24 cellular contexts compared by ENCODE assay signal in the genomic region with DNA sequence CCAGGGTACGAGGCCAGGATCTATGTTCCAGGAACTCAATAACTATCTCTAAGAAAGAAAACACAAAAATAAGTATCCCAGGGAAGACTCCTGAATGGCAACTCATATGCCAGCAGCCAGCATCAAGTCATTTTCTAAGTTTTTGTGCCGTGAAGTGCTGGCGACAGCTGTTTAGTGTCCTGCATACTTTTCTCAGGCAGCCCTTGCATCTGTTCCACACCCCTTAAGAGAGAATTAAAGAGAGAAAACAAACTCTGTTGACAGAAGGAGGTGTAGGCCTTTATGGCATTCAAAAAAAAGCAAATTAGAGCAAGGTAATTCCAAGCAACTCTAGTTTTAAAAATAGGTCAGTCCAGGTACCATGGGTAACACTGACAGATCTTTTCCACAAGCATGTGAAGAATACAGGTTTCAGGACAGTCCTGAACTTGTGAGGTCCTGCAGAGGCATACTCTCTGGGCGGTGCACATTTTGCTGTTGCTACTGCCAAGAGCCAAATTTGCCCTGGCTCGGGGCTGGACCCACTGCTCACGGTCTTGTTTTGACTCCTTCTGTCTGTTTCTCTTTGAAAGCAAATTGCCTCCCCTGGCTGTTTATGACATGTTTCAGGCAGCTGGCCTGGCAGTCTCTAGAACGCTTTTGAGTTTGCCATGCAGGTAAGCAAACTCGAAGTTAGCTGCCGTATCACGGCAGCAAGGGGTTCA.
DNase-seq lines count a peak whose midpoint lies in the region; ATAC-seq, FAIRE-seq and TF ChIP-seq lines count a peak whose summit lies in the region.
"Had no signal": no experiment of that assay in that cellular context is flagged by ENCODE, and none has a peak within 500 bp of the region (broad histone marks: within the 10 kb centered on the region; RNA-seq: fewer than 3 reads in every experiment).

No MANE protein-coding gene starts in this region.

- POLR2A ChIA-PET in GM12878 (lab: Charles Lee), result interaction anchor here (0.5 kb wide), 1 partner anchor 47 kb away, joined by 10 read pairs; no protein-coding TSS in a partner anchor

- no peak overlapping the region for H3K4me3 ChIP-seq in GM12878
- H3K4me3 ChIP-seq in mucosa of descending colon, result no peak overlapping the region
- no peak overlapping the region for H3K4me3 ChIP-seq in thymus (ENCODE audit: low read length)
- no peak overlapping the region for H3K4me3 ChIP-seq in left lung
- H3K4me3 ChIP-seq: BLaER1, PC-9 had no signal

- in situ Hi-C loops in GM12878 (cut with MboI), result no loop called here

- H3K79me2 ChIP-seq in GM12878 (ENCODE audit: control insufficient read depth, insufficient read depth, low read length), result no peaks in the 10 kb centered on the region

- H2AFZ ChIP-seq in GM12878 (ENCODE audit: control insufficient read depth, low read depth, low read length), result no peak overlapping the region
- H2AFZ ChIP-seq: PC-9 had no signal

- peak; percentile 10 for DNase-seq in LHCN-M2 (ENCODE audit: low read depth)
- no peak for DNase-seq in GM12878 (ENCODE audit: low read depth, low spot score)
- peak in 2 of 3 donors; percentile 29 to 30 for DNase-seq in mucosa of descending colon
- DNase-seq in left lung, result no peak
- no peak for DNase-seq in activated T-cell treated with anti-CD3 and anti-CD28 coated beads, Interleukin-2, amount 50 U/mL, for 4 hours
- DNase-seq: CD4-positive, CD25-positive, alpha-beta regulatory T cell; DMS153; DND-41; H7; MV-4-11; NCI-H1105; NCI-H1436 treated with DMSO at 0.1 percent for 48 hours; NCI-H187 treated with DMSO at 0.1 percent for 48 hours; NCI-H2107; NCI-H526; NCI-H82; NK-92 treated with Interleukin-12 subunit alpha and Interleukin-12 subunit beta, amount 100 ng/mL, for 24 hours; PC-9; RPMI8226; SHP77 had no signal

- no peaks in the 10 kb centered on the region for H4K20me1 ChIP-seq in GM12878 (ENCODE audit: control insufficient read depth, insufficient read depth)
- H4K20me1 ChIP-seq: BLaER1 had no signal

- SMC1A ChIA-PET in GM12878 (lab: Charles Lee; ENCODE audit: uncharacterized antibody, unreplicated experiment), result interaction anchor here (0.9 kb wide), 1 partner anchor 13 kb away, joined by 3 read pairs; no protein-coding TSS in a partner anchor

- H3K9me3 Mint-ChIP-seq in activated T-cell treated with anti-CD3 and anti-CD28 coated beads, Interleukin-2, amount 50 U/mL, for 4 hours, result peaks cover 9% of the 10 kb centered on the region

- no peak overlapping the region for H3K4me3 Mint-ChIP-seq in activated T-cell treated with anti-CD3 and anti-CD28 coated beads, Interleukin-2, amount 50 U/mL, for 4 hours
- H3K4me3 Mint-ChIP-seq: CD4-positive, CD25-positive, alpha-beta regulatory T cell had no signal

- H3K9ac ChIP-seq in GM12878 (ENCODE audit: control insufficient read depth, insufficient read depth, low read length), result no peak overlapping the region
- H3K9ac ChIP-seq: BLaER1 had no signal

- RAD21 ChIA-PET in GM12878 (lab: Charles Lee; ENCODE audit: unreplicated experiment), result no interaction called here

- H3K36me3 ChIP-seq in GM12878 (ENCODE audit: control insufficient read depth in 2 of 2, insufficient read depth in 2 of 2, low read length in 1 of 2), result no peaks in the 10 kb centered on the region
- no peaks in the 10 kb centered on the region for H3K36me3 ChIP-seq in mucosa of descending colon (ENCODE audit: low read depth)
- H3K36me3 ChIP-seq in thymus (ENCODE audit: control insufficient read depth, insufficient read depth), result no peaks in the 10 kb centered on the region
- no peaks in the 10 kb centered on the region for H3K36me3 ChIP-seq in left lung
- H3K36me3 ChIP-seq: BLaER1 had no signal

- H3K4me2 ChIP-seq in GM12878 (ENCODE audit: control insufficient read depth, insufficient read depth), result no peak overlapping the region
- H3K4me2 ChIP-seq: BLaER1, PC-9 had no signal

- 40% methylated on average over 10 of the region's 10 CpGs for WGBS in GM12878 (ENCODE audit: insufficient coverage, insufficient replicate concordance, low lambda C conversion rate, missing lambda C conversion rate)
- WGBS in thymus, result 91% methylated on average over 10 of the region's 10 CpGs

- H3K4me1 Mint-ChIP-seq in activated T-cell treated with anti-CD3 and anti-CD28 coated beads, Interleukin-2, amount 50 U/mL, for 4 hours (ENCODE audit: low read depth), result no peaks in the 10 kb centered on the region
- H3K4me1 Mint-ChIP-seq: CD4-positive, CD25-positive, alpha-beta regulatory T cell had no signal

- intact Hi-C loops in GM12878 (cut with micrococcal nuclease; ENCODE audit: unreplicated experiment), result no loop called here
- intact Hi-C loops in mucosa of descending colon (cut with DNase I, micrococcal nuclease), result no loop called here
- intact Hi-C loops in left lung (cut with DNase I), result no loop called here

- H3K27ac ChIP-seq in GM12878 (ENCODE audit: control insufficient read depth, insufficient read depth) (no peak overlapping the region), thymus (ENCODE audit: low read depth) (peak overlapping the region; percentile 15), left lung (no peak overlapping the region)
- H3K27ac ChIP-seq: BLaER1, PC-9 had no signal

- no peaks in the 10 kb centered on the region for H3K36me3 Mint-ChIP-seq in activated T-cell treated with anti-CD3 and anti-CD28 coated beads, Interleukin-2, amount 50 U/mL, for 4 hours (ENCODE audit: insufficient read depth)
- H3K36me3 Mint-ChIP-seq: CD4-positive, CD25-positive, alpha-beta regulatory T cell had no signal

- ATAC-seq in GM12878 (no peak), mucosa of descending colon (peak; percentile 79), left lung (no peak), HG02870 (IDR thresholded peaks at IDR 0.05; ENCODE audit: unreplicated experiment) (no peak)
- no peak for ATAC-seq in activated T-cell treated with anti-CD3 and anti-CD28 coated beads, Interleukin-2, amount 50 U/mL, for 4 hours

- H3K4me1 ChIP-seq in GM12878 (ENCODE audit: control insufficient read depth, insufficient read depth, low read length), result no peaks in the 10 kb centered on the region
- no peaks in the 10 kb centered on the region for H3K4me1 ChIP-seq in mucosa of descending colon (ENCODE audit: low read depth)
- no peaks in the 10 kb centered on the region for H3K4me1 ChIP-seq in thymus (ENCODE audit: control insufficient read depth, insufficient read depth, low read length)
- peaks cover 0 to under 1% of the 10 kb centered on the region in 2 donors for H3K4me1 ChIP-seq in left lung
- H3K4me1 ChIP-seq: BLaER1 had no signal

- no peak for TF ChIP-seq RAD21 in GM12878 (IDR thresholded peaks at IDR 0.05; ENCODE audit: insufficient read depth, low read depth, low read length)

- no peaks in the 10 kb centered on the region for H3K9me3 ChIP-seq in GM12878 (replicated peaks; ENCODE audit: control insufficient read depth, insufficient read depth, low read length)
- no peaks in the 10 kb centered on the region for H3K9me3 ChIP-seq in mucosa of descending colon
- no peaks in the 10 kb centered on the region for H3K9me3 ChIP-seq in thymus (ENCODE audit: control insufficient read depth)
- H3K9me3 ChIP-seq in left lung, result no peaks in the 10 kb centered on the region
- H3K9me3 ChIP-seq: BLaER1 had no signal

- TF ChIP-seq CTCF in GM12878 (IDR thresholded peaks at IDR 0.05 in 2 of 3, conservative IDR thresholded peaks at IDR 0.05 in 1 of 3; ENCODE audit: control insufficient read depth in 2 of 3, extremely low read depth in 1 of 3, insufficient read depth in 1 of 3, low read depth in 3 of 3, low read length in 3 of 3) (no peak), mucosa of descending colon (IDR thresholded peaks at IDR 0.05) (no peak), left lung (IDR thresholded peaks at IDR 0.05) (no peak)

- CTCF ChIA-PET in GM12878 (lab: Yijun Ruan, JAX), result no interaction called here

- no peaks in the 10 kb centered on the region for H3K27me3 Mint-ChIP-seq in activated T-cell treated with anti-CD3 and anti-CD28 coated beads, Interleukin-2, amount 50 U/mL, for 4 hours (ENCODE audit: low read depth)
- H3K27me3 Mint-ChIP-seq: CD4-positive, CD25-positive, alpha-beta regulatory T cell had no signal

- no peak for FAIRE-seq in GM12878 (lab: Jason Lieb, UNC)
- FAIRE-seq: A204.1 had no signal

- no peak for TF ChIP-seq EP300 in GM12878 (IDR thresholded peaks at IDR 0.05; ENCODE audit: borderline replicate concordance in 1 of 2, control insufficient read depth in 1 of 2, low read depth in 2 of 2, low read length in 2 of 2)

- no TSS peak for BruUV-seq in GM12878 (replicated peaks; lab: Mats Ljungman, UMichigan)

- no peak for TF ChIP-seq POLR2A in GM12878 (IDR thresholded peaks at IDR 0.05; ENCODE audit: low read depth, low read length)

- H3K27me3 ChIP-seq in GM12878 (replicated peaks in 1 of 2; ENCODE audit: control insufficient read depth in 2 of 2, insufficient read depth in 2 of 2, low read length in 1 of 2) (no peaks in the 10 kb centered on the region), thymus (ENCODE audit: control insufficient read depth, insufficient read depth) (no peaks in the 10 kb centered on the region), left lung (no peaks in the 10 kb centered on the region)
- H3K27me3 ChIP-seq: BLaER1 had no signal

TF ChIP-seq in GM12878, 131 proteins besides CTCF, POLR2A, EP300 and RAD21:
- TF ChIP-seq NFXL1 (IDR thresholded peaks at IDR 0.05; ENCODE audit: borderline replicate concordance) (0 out of 2 replicates have a peak, but pooled peaks have one; percentile 24), BACH1 (IDR thresholded peaks at IDR 0.05; ENCODE audit: borderline replicate concordance) (no peak)

Comparison
In these comparisons a context has a peak if more than half of its experiments do, and no peak if none do; other contexts are left out.
1. DNase-seq: peak in LHCN-M2 (single experiment) and mucosa of descending colon (2 of 3); none in GM12878 (single experiment), left lung (0 of 2) and activated T-cell treated with anti-CD3 and anti-CD28 coated beads, Interleukin-2, amount 50 U/mL, for 4 hours (single experiment).